In genomic region chr4:149293233-149293632, GRCh38 we compare ENCODE assay signal across 20 cellular contexts.
DNase-seq lines count a peak whose midpoint lies in the region; ATAC-seq and TF ChIP-seq lines count a peak whose summit lies in the region.
"Had no signal": no experiment of that assay in that cellular context is flagged by ENCODE, and none has a peak within 500 bp of the region (broad histone marks: within the 10 kb centered on the region; RNA-seq: fewer than 3 reads in every experiment).

No MANE protein-coding gene starts in this region.

- no peaks in the 10 kb centered on the region for H3K27me3 ChIP-seq in fibroblast of lung (ENCODE audit: control insufficient read depth, insufficient read depth, low read length)
- H3K27me3 ChIP-seq: BE2C, MG63, Peyer's patch had no signal

- H3K4me2 ChIP-seq in fibroblast of lung (ENCODE audit: extremely low read depth, insufficient read depth, low read length), result no peak overlapping the region
- H3K4me2 ChIP-seq: SK-N-SH had no signal

- H3K79me2 ChIP-seq in fibroblast of lung (ENCODE audit: control insufficient read depth, insufficient read depth, low read length), result no peaks in the 10 kb centered on the region

- H3K4me3 ChIP-seq in fibroblast of lung (replicated peaks in 1 of 4; ENCODE audit: control extremely low read depth in 1 of 4, insufficient read depth in 1 of 4, low read depth in 3 of 4, low read length in 4 of 4), result no peak overlapping the region
- H3K4me3 ChIP-seq: K562, MG63, Peyer's patch had no signal

- TF ChIP-seq CTCF in fibroblast of lung (conservative IDR thresholded peaks at IDR 0.05 in 1 of 2, IDR thresholded peaks at IDR 0.05 in 1 of 2; ENCODE audit: low read depth in 1 of 2, low read length in 2 of 2), result no peak

- H3K9ac ChIP-seq in fibroblast of lung (ENCODE audit: insufficient read depth, low read length), result no peak overlapping the region
- H3K9ac ChIP-seq: SK-N-SH had no signal

- H3K9me3 ChIP-seq in fibroblast of lung (ENCODE audit: control insufficient read depth, insufficient read depth, low read depth, low read length), result no peaks in the 10 kb centered on the region
- H3K9me3 ChIP-seq: BE2C, MG63, Peyer's patch, SK-N-SH had no signal

- DNase-seq in Right ventricle myocardium inferior (ENCODE audit: missing footprints), result no peak
- DNase-seq in cardiac septum (ENCODE audit: low spot score), result no peak
- DNase-seq in fibroblast of lung (ENCODE audit: low read depth in 2 of 2), result peak; percentile 17 to 27
- no peak for DNase-seq in left cardiac atrium
- DNase-seq in NCI-H1417 (lab: John Stamatoyannopoulos, UW), result no peak
- no peak for DNase-seq in DMS153 (lab: John Stamatoyannopoulos, UW)
- DNase-seq: 8988T; ACHN; BE2C; Calu3; CD8-positive, alpha-beta memory T cell; Kasumi-1; MG63; NCI-H1105 treated with DMSO at 0.1 percent for 48 hours; NCI-H2029 treated with DMSO at 0.1 percent for 48 hours; NCI-H69; Peyer's patch; SK-N-SH had no signal

- no peak overlapping the region for H2AFZ ChIP-seq in fibroblast of lung (ENCODE audit: low read length)

- no peaks in the 10 kb centered on the region for H3K36me3 ChIP-seq in fibroblast of lung (ENCODE audit: control insufficient read depth, insufficient read depth, low read length)
- H3K36me3 ChIP-seq: BE2C, MG63, Peyer's patch had no signal

- H3K4me1 ChIP-seq in fibroblast of lung (ENCODE audit: control insufficient read depth, extremely low read depth, insufficient read depth, low read length), result no peaks in the 10 kb centered on the region
- H3K4me1 ChIP-seq: BE2C, Peyer's patch had no signal

- intact Hi-C loops in Right ventricle myocardium inferior (cut with DNase I), result no loop called here
- intact Hi-C loops in cardiac septum (cut with DNase I), result no loop called here
- intact Hi-C loops in left cardiac atrium (cut with DNase I), result no loop called here

- no peak overlapping the region for H3K27ac ChIP-seq in fibroblast of lung (ENCODE audit: insufficient read depth, low read length)
- H3K27ac ChIP-seq: Peyer's patch had no signal

- no peaks in the 10 kb centered on the region for H4K20me1 ChIP-seq in fibroblast of lung (ENCODE audit: control insufficient read depth, extremely low read depth, insufficient read depth, low read length)

- ATAC-seq in Right ventricle myocardium inferior (peak; percentile 71), left cardiac atrium (peak; percentile 19 to 72), HG02938 (IDR thresholded peaks at IDR 0.05; ENCODE audit: unreplicated experiment) (no peak)
- ATAC-seq: K562 had no signal

Comparison
In these comparisons a context has a peak if more than half of its experiments do, and no peak if none do; other contexts are left out.
1. DNase-seq: peak in fibroblast of lung (2 of 2); none in Right ventricle myocardium inferior (single experiment), cardiac septum (single experiment), left cardiac atrium (single experiment), NCI-H1417 (0 of 3) and DMS153 (single experiment).